ENCODE assay signal across 1 cellular context in the genomic region with DNA sequence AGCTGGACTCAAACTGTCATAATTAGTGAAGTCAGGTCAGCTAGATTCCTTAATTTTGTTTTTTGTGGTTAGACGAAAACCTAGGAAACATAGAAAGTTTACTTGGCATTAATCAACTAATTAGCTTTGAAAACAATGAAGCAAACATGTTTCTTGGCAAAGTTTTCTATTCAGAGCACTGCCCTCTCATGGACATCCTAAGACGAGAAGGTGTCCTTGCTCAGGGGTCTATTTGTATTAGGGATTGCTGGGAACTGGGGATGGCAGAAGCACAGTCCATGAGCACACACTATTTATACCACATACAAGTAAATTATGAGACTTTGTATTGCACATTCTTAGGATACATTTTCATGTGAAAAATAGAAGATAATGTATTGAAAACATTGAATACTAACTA.
TF ChIP-seq lines count a peak whose summit lies in the region.

No MANE protein-coding gene starts in this region.

TF ChIP-seq in K562, 482 proteins besides CTCF, POLR2A, EP300 and RAD21:
- no peak for TF ChIP-seq HMG20A (CRISPR knock-in tag; conservative IDR thresholded peaks at IDR 0.05)
- TF ChIP-seq TEAD2 (tag; IDR thresholded peaks at IDR 0.05): no peak
- TF ChIP-seq, protein P1, sequence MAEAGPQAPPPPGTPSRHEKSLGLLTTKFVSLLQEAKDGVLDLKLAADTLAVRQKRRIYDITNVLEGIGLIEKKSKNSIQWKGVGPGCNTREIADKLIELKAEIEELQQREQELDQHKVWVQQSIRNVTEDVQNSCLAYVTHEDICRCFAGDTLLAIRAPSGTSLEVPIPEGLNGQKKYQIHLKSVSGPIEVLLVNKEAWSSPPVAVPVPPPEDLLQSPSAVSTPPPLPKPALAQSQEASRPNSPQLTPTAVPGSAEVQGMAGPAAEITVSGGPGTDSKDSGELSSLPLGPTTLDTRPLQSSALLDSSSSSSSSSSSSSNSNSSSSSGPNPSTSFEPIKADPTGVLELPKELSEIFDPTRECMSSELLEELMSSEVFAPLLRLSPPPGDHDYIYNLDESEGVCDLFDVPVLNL (CRISPR knock-in tag; IDR thresholded peaks at IDR 0.05; ENCODE audit: low read depth): no peak
- no peak for TF ChIP-seq HDAC6 (IDR thresholded peaks at IDR 0.05; ENCODE audit: low read depth, low read length)
- no peak for TF ChIP-seq ZNF431 (CRISPR knock-in tag; IDR thresholded peaks at IDR 0.05)
- TF ChIP-seq, protein P2, sequence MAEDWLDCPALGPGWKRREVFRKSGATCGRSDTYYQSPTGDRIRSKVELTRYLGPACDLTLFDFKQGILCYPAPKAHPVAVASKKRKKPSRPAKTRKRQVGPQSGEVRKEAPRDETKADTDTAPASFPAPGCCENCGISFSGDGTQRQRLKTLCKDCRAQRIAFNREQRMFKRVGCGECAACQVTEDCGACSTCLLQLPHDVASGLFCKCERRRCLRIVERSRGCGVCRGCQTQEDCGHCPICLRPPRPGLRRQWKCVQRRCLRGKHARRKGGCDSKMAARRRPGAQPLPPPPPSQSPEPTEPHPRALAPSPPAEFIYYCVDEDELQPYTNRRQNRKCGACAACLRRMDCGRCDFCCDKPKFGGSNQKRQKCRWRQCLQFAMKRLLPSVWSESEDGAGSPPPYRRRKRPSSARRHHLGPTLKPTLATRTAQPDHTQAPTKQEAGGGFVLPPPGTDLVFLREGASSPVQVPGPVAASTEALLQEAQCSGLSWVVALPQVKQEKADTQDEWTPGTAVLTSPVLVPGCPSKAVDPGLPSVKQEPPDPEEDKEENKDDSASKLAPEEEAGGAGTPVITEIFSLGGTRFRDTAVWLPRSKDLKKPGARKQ (CRISPR knock-in tag; IDR thresholded peaks at IDR 0.05): no peak
- TF ChIP-seq ZNF583 (CRISPR knock-in tag; IDR thresholded peaks at IDR 0.05): no peak
- no peak for TF ChIP-seq MCM2 (IDR thresholded peaks at IDR 0.05; ENCODE audit: low read depth)
- no peak for TF ChIP-seq SNIP1 (IDR thresholded peaks at IDR 0.05; ENCODE audit: low read depth)
- TF ChIP-seq ZC3H11A (IDR thresholded peaks at IDR 0.05; ENCODE audit: low read depth, low read length): no peak
- no peak for TF ChIP-seq RBM15 (IDR thresholded peaks at IDR 0.05; ENCODE audit: insufficient read depth, low read length)
- no peak for TF ChIP-seq PHB2 (IDR thresholded peaks at IDR 0.05; ENCODE audit: low read depth)
- no peak for TF ChIP-seq LCOR (CRISPR knock-in tag; IDR thresholded peaks at IDR 0.05)
- TF ChIP-seq KLF6 (CRISPR knock-in tag; IDR thresholded peaks at IDR 0.05; ENCODE audit: borderline replicate concordance): no peak
- TF ChIP-seq MAFK (IDR thresholded peaks at IDR 0.05; ENCODE audit: low read length): no peak
